In genomic region chr22:36510384-36510783, GRCh38 we compare ENCODE assay signal across 15 cellular contexts. TPM values are rescaled to one million over a fixed set of nuclear protein-coding genes. Genes with fewer than 3 reads are reported as not detected.
DNase-seq lines count a peak whose midpoint lies in the region; ATAC-seq lines count a peak whose summit lies in the region.
"Had no signal": no experiment of that assay in that cellular context is flagged by ENCODE, and none has a peak within 500 bp of the region (broad histone marks: within the 10 kb centered on the region; RNA-seq: fewer than 3 reads in every experiment).

No MANE protein-coding gene starts in this region.

- no peaks in the 10 kb centered on the region for H3K27me3 ChIP-seq in MG63
- H3K27me3 ChIP-seq: thyroid gland had no signal

- no peaks in the 10 kb centered on the region for H3K9me3 ChIP-seq in MG63
- H3K9me3 ChIP-seq: thyroid gland had no signal

- no peaks in the 10 kb centered on the region for H3K9me3 Mint-ChIP-seq in activated CD4-positive, alpha-beta T cell treated with anti-CD3 and anti-CD28 coated beads for 36 hours (ENCODE audit: low read depth)
- H3K9me3 Mint-ChIP-seq in stimulated activated effector memory CD8-positive, alpha-beta T cell treated with anti-CD3 and anti-CD28 coated beads, Interleukin-12 subunit alpha, Interleukin-12 subunit beta, amount 100 ng/mL, for 72 hours, result no peaks in the 10 kb centered on the region
- H3K9me3 Mint-ChIP-seq: CD8-positive, alpha-beta memory T cell had no signal

- peaks cover 53% of the 10 kb centered on the region for H3K36me3 ChIP-seq in MG63

- H3K4me3 ChIP-seq in MG63, result no peak overlapping the region
- H3K4me3 ChIP-seq: coronary artery, thyroid gland had no signal

- peak overlapping the region; percentile 55 for H3K27ac Mint-ChIP-seq in activated CD4-positive, alpha-beta T cell treated with anti-CD3 and anti-CD28 coated beads for 36 hours
- peak overlapping the region; percentile 77 for H3K27ac Mint-ChIP-seq in stimulated activated effector memory CD8-positive, alpha-beta T cell treated with anti-CD3 and anti-CD28 coated beads, Interleukin-12 subunit alpha, Interleukin-12 subunit beta, amount 100 ng/mL, for 72 hours

- H3K4me3 Mint-ChIP-seq in activated CD4-positive, alpha-beta T cell treated with anti-CD3 and anti-CD28 coated beads for 36 hours, result no peak overlapping the region
- no peak overlapping the region for H3K4me3 Mint-ChIP-seq in stimulated activated effector memory CD8-positive, alpha-beta T cell treated with anti-CD3 and anti-CD28 coated beads, Interleukin-12 subunit alpha, Interleukin-12 subunit beta, amount 100 ng/mL, for 72 hours

- H3K27me3 Mint-ChIP-seq in activated CD4-positive, alpha-beta T cell treated with anti-CD3 and anti-CD28 coated beads for 36 hours, result no peaks in the 10 kb centered on the region
- H3K27me3 Mint-ChIP-seq: CD8-positive, alpha-beta memory T cell had no signal

- CTCF ChIA-PET in activated CD4-positive, alpha-beta T cell treated with anti-CD3 and anti-CD28 coated beads for 36 hours (lab: Charles Lee), result interaction anchor here (0.5 to 4.1 kb wide), 9 partner anchors 8 to 538 kb away, joined by 3 to 29 read pairs (median 3); no protein-coding TSS in a partner anchor

- H3K36me3 Mint-ChIP-seq in activated CD4-positive, alpha-beta T cell treated with anti-CD3 and anti-CD28 coated beads for 36 hours (ENCODE audit: low read depth), result peaks cover 52% of the 10 kb centered on the region
- peaks cover 62% of the 10 kb centered on the region for H3K36me3 Mint-ChIP-seq in stimulated activated effector memory CD8-positive, alpha-beta T cell treated with anti-CD3 and anti-CD28 coated beads, Interleukin-12 subunit alpha, Interleukin-12 subunit beta, amount 100 ng/mL, for 72 hours

- DNase-seq in activated CD4-positive, alpha-beta T cell treated with anti-CD3 and anti-CD28 coated beads for 36 hours, result no peak
- no peak for DNase-seq in activated CD4-positive, alpha-beta T cell treated with anti-CD3 and anti-CD28 coated beads, Interleukin-2, amount 50 U/mL, for 1 hour
- peak; percentile 69 for DNase-seq in NCI-H345 (lab: John Stamatoyannopoulos, UW)
- no peak for DNase-seq in stimulated activated effector memory CD8-positive, alpha-beta T cell treated with anti-CD3 and anti-CD28 coated beads, Interleukin-12 subunit alpha, Interleukin-12 subunit beta, amount 100 ng/mL, for 72 hours (ENCODE audit: low spot score in 2 of 2)
- DNase-seq in MG63, result no peak
- DNase-seq in pons (ENCODE audit: low spot score), result no peak
- DNase-seq: activated CD8-positive, alpha-beta memory T cell treated with anti-CD3 and anti-CD28 coated beads for 24 hours; activated gamma-delta T cell; midbrain; NK-92 treated with Interleukin-12 subunit alpha and Interleukin-12 subunit beta, amount 100 ng/mL, for 24 hours had no signal

- no peak for ATAC-seq in activated CD4-positive, alpha-beta T cell treated with anti-CD3 and anti-CD28 coated beads for 36 hours
- ATAC-seq in esophagus mucosa (peak; percentile 86), GM18867 (IDR thresholded peaks at IDR 0.05; ENCODE audit: unreplicated experiment) (no peak)
- no peak for ATAC-seq in stimulated activated effector memory CD8-positive, alpha-beta T cell treated with anti-CD3 and anti-CD28 coated beads, Interleukin-12 subunit alpha, Interleukin-12 subunit beta, amount 100 ng/mL, for 72 hours

- H3K4me1 Mint-ChIP-seq in activated CD4-positive, alpha-beta T cell treated with anti-CD3 and anti-CD28 coated beads for 36 hours, result peaks cover 7% of the 10 kb centered on the region
- H3K4me1 Mint-ChIP-seq in stimulated activated effector memory CD8-positive, alpha-beta T cell treated with anti-CD3 and anti-CD28 coated beads, Interleukin-12 subunit alpha, Interleukin-12 subunit beta, amount 100 ng/mL, for 72 hours, result peaks cover 24% of the 10 kb centered on the region

- POLR2A ChIA-PET in activated CD4-positive, alpha-beta T cell treated with anti-CD3 and anti-CD28 coated beads for 36 hours (lab: Charles Lee), result interaction anchor here (0.6 to 2.5 kb wide), 3 partner anchors 17 to 338 kb away, joined by 4 to 8 read pairs (median 4); no protein-coding TSS in a partner anchor

- intact Hi-C loops in activated CD4-positive, alpha-beta T cell treated with anti-CD3 and anti-CD28 coated beads for 36 hours (cut with DNase I, micrococcal nuclease), result no loop called here

RNA-seq across cellular contexts. Expression of gene FOXRED2, which starts 3.5 kb away (rescaled TPM):
- 10 to 100 TPM; 15.7 to 16.6 TPM for total RNA-seq in activated CD4-positive, alpha-beta T cell treated with anti-CD3 and anti-CD28 coated beads for 36 hours
- total RNA-seq in esophagus mucosa, result 8.7 TPM
- 3.5 and 8.5 TPM in 2 replicates for total RNA-seq in MG63 (2014; rRNA removed; shearing (Covaris generic); ENCODE audit: low replicate concordance)

RNA-seq across cellular contexts. Expression of gene EIF3D, which starts 18.6 kb away (rescaled TPM):
- total RNA-seq in activated CD4-positive, alpha-beta T cell treated with anti-CD3 and anti-CD28 coated beads for 36 hours, result 100 to 1,000 TPM; 359 to 403 TPM
- total RNA-seq in esophagus mucosa, result 135 TPM
- total RNA-seq in MG63 (2014; rRNA removed; shearing (Covaris generic); ENCODE audit: low replicate concordance), result 575 and 712 TPM in 2 replicates

RNA-seq across cellular contexts. Expression of gene TXN2, which starts 28.9 kb away (rescaled TPM):
- total RNA-seq in activated CD4-positive, alpha-beta T cell treated with anti-CD3 and anti-CD28 coated beads for 36 hours, result 10 to 100 TPM; 95.5 to 99.1 TPM
- total RNA-seq in esophagus mucosa, result 103 TPM
- 64.6 and 123 TPM in 2 replicates for total RNA-seq in MG63 (2014; rRNA removed; shearing (Covaris generic); ENCODE audit: low replicate concordance)
